In the genomic region with DNA sequence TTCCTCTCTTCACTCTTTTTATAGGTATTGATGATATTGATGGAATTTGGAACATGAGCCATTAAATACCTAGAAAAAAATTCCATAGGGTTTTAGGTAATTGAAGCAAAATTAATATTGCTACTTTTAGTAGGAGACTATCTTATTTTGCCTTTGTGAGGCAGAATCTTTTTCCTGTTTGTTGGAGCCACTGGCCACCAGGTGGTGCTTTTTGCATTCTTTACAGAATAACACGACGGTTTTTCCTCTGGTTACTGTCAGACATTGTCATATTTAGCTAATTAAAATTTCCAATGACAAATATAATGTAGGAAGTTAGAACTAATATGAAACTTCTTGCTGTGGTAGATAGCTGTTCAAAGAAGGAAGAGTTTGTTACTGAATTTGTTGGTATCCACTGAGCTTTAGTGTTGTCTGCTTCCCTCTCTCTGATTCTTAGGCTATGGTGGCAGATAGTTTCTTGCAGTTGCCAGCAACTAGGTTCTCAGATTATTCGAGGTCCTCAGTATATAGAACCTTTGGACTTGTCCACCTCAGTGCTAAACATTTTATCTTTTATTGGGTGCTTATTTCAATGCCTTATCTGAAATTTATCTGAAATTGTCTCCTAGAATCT, we compare ENCODE assay signal across 8 cellular contexts. TPM values are rescaled to one million over a fixed set of nuclear protein-coding genes. Genes with fewer than 3 reads are reported as not detected.
DNase-seq lines count a peak whose midpoint lies in the region; ATAC-seq and TF ChIP-seq lines count a peak whose summit lies in the region.

No MANE protein-coding gene starts in this region.

- H3K27ac ChIP-seq in ovary: no peak overlapping the region

- no peak overlapping the region for H3K4me3 ChIP-seq in ovary

- no peak for ATAC-seq in HG02870 (IDR thresholded peaks at IDR 0.05; ENCODE audit: unreplicated experiment)

- CTCF ChIA-PET in HEK293T (lab: Yijun Ruan, JAX): interaction anchor here (0.6 to 1.9 kb wide), 8 partner anchors 11 to 1487 kb away, joined by 3 to 7 read pairs (median 4); no protein-coding TSS in a partner anchor

- peak; percentile 23 to 53 (median 44) for TF ChIP-seq CTCF in ovary (IDR thresholded peaks at IDR 0.05)

- no peak for TF ChIP-seq EP300 in ovary (IDR thresholded peaks at IDR 0.05)

- no peaks in the 10 kb centered on the region for H3K9me3 ChIP-seq in ovary

- intact Hi-C loops in ovary (cut with DNase I): no loop called here

- TF ChIP-seq POLR2A in ovary (IDR thresholded peaks at IDR 0.05): no peak

- no peaks in the 10 kb centered on the region for H3K27me3 ChIP-seq in ovary

- H3K4me1 ChIP-seq in ovary (ENCODE audit: insufficient read depth): no peaks in the 10 kb centered on the region

- 3 to 15% (median 6%) methylated on average over 3 of the region's 3 CpGs for WGBS in ovary, 3 donors

- peak; percentile 53 for DNase-seq in SIG-M5 treated with dmso at 0.1 percent for 504 hours (lab: John Stamatoyannopoulos, UW; ENCODE audit: unreplicated experiment)
- no peak for DNase-seq in SIG-M5 (lab: John Stamatoyannopoulos, UW)
- DNase-seq in HEK293T (ENCODE audit: extremely low spot score): peak; percentile 34
- DNase-seq in NCI-H510A (lab: John Stamatoyannopoulos, UW): peak; percentile 20
- DNase-seq in activated T-cell treated with anti-CD3 and anti-CD28 coated beads for 48 hours (ENCODE audit: low read depth): peak; percentile 8
- peak; percentile 61 for DNase-seq in fibroblast of peridontal ligament (ENCODE audit: extremely low read depth)
- DNase-seq in ovary: peak in 4 of 5 donors; percentile 27 to 47 (median 34)

- H3K36me3 ChIP-seq in ovary: no peaks in the 10 kb centered on the region

- POLR2A ChIA-PET in HEK293T (lab: Yijun Ruan, JAX): no interaction called here

TF ChIP-seq in HEK293T, 16 proteins besides CTCF, POLR2A, EP300 and RAD21:
- TF ChIP-seq HDGF (IDR thresholded peaks at IDR 0.05; ENCODE audit: borderline replicate concordance) (no peak), BHLHE40 (IDR thresholded peaks at IDR 0.05; ENCODE audit: borderline replicate concordance) (no peak)

RNA-seq across cellular contexts. Expression of gene RAB21, which starts 25.7 kb away (rescaled TPM):
- total RNA-seq in ovary: 10 to 100 TPM in 5 of 7 donors, 1 to 10 TPM in 2; 8.8 to 77.0 (median 66.2) TPM
- 10 to 100 TPM; 20.4 to 64.3 TPM for polyA plus RNA-seq in ovary

RNA-seq across cellular contexts. Expression of gene TBC1D15, which starts 59.2 kb away (rescaled TPM):
- 10 to 100 TPM; 37.8 to 49.3 (median 41.2) TPM for total RNA-seq in ovary
- polyA plus RNA-seq in ovary: 10 to 100 TPM; 30.4 to 34.5 TPM
